1 cellular context compared by ENCODE assay signal in the genomic region with DNA sequence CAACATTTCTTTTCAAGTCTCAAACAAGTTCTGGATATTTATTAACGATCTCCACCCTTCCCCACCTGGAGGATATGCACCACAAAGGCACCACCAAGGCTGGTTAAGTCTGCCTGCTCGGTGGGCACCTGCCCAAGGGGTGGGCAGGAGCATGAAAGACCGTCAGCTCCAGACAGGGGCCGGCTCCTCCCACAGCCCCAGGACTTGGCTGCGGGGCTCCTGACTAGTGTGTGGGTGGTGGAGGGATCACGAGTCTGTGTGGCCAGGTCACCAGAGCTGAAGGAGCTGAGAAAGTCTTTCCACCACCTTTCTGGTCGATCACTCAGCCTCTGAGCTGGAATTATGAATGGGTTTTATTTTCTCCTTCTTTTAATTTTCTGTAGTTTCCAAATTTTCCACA.
TF ChIP-seq lines count a peak whose summit lies in the region.

No MANE protein-coding gene starts in this region.

TF ChIP-seq in WTC11, 78 proteins besides CTCF, POLR2A, EP300 and RAD21:
- TF ChIP-seq, protein P1, sequence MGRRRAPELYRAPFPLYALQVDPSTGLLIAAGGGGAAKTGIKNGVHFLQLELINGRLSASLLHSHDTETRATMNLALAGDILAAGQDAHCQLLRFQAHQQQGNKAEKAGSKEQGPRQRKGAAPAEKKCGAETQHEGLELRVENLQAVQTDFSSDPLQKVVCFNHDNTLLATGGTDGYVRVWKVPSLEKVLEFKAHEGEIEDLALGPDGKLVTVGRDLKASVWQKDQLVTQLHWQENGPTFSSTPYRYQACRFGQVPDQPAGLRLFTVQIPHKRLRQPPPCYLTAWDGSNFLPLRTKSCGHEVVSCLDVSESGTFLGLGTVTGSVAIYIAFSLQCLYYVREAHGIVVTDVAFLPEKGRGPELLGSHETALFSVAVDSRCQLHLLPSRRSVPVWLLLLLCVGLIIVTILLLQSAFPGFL (CRISPR knock-in tag; IDR thresholded peaks at IDR 0.05; ENCODE audit: borderline replicate concordance) = no peak
- TF ChIP-seq, protein P2, sequence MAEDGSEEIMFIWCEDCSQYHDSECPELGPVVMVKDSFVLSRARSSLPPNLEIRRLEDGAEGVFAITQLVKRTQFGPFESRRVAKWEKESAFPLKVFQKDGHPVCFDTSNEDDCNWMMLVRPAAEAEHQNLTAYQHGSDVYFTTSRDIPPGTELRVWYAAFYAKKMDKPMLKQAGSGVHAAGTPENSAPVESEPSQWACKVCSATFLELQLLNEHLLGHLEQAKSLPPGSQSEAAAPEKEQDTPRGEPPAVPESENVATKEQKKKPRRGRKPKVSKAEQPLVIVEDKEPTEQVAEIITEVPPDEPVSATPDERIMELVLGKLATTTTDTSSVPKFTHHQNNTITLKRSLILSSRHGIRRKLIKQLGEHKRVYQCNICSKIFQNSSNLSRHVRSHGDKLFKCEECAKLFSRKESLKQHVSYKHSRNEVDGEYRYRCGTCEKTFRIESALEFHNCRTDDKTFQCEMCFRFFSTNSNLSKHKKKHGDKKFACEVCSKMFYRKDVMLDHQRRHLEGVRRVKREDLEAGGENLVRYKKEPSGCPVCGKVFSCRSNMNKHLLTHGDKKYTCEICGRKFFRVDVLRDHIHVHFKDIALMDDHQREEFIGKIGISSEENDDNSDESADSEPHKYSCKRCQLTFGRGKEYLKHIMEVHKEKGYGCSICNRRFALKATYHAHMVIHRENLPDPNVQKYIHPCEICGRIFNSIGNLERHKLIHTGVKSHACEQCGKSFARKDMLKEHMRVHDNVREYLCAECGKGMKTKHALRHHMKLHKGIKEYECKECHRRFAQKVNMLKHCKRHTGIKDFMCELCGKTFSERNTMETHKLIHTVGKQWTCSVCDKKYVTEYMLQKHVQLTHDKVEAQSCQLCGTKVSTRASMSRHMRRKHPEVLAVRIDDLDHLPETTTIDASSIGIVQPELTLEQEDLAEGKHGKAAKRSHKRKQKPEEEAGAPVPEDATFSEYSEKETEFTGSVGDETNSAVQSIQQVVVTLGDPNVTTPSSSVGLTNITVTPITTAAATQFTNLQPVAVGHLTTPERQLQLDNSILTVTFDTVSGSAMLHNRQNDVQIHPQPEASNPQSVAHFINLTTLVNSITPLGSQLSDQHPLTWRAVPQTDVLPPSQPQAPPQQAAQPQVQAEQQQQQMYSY (CRISPR knock-in tag; IDR thresholded peaks at IDR 0.05) = no peak
- TF ChIP-seq, protein P3, sequence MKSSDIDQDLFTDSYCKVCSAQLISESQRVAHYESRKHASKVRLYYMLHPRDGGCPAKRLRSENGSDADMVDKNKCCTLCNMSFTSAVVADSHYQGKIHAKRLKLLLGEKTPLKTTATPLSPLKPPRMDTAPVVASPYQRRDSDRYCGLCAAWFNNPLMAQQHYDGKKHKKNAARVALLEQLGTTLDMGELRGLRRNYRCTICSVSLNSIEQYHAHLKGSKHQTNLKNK (CRISPR knock-in tag; IDR thresholded peaks at IDR 0.05) = no peak
- TF ChIP-seq, protein P4, sequence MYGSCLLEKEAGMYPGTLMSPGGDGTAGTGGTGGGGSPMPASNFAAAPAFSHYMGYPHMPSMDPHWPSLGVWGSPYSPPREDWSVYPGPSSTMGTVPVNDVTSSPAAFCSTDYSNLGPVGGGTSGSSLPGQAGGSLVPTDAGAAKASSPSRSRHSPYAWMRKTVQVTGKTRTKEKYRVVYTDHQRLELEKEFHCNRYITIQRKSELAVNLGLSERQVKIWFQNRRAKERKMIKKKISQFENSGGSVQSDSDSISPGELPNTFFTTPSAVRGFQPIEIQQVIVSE (CRISPR knock-in tag; IDR thresholded peaks at IDR 0.05; ENCODE audit: borderline replicate concordance) = no peak
- TF ChIP-seq, protein P5, sequence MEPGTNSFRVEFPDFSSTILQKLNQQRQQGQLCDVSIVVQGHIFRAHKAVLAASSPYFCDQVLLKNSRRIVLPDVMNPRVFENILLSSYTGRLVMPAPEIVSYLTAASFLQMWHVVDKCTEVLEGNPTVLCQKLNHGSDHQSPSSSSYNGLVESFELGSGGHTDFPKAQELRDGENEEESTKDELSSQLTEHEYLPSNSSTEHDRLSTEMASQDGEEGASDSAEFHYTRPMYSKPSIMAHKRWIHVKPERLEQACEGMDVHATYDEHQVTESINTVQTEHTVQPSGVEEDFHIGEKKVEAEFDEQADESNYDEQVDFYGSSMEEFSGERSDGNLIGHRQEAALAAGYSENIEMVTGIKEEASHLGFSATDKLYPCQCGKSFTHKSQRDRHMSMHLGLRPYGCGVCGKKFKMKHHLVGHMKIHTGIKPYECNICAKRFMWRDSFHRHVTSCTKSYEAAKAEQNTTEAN (CRISPR knock-in tag; IDR thresholded peaks at IDR 0.05) = no peak
- TF ChIP-seq, protein P6, sequence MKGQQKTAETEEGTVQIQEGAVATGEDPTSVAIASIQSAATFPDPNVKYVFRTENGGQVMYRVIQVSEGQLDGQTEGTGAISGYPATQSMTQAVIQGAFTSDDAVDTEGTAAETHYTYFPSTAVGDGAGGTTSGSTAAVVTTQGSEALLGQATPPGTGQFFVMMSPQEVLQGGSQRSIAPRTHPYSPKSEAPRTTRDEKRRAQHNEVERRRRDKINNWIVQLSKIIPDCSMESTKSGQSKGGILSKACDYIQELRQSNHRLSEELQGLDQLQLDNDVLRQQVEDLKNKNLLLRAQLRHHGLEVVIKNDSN (CRISPR knock-in tag; IDR thresholded peaks at IDR 0.05) = no peak
- TF ChIP-seq SOX15 (CRISPR knock-in tag; IDR thresholded peaks at IDR 0.05) (no peak), SMAD3 (CRISPR knock-in tag; IDR thresholded peaks at IDR 0.05; ENCODE audit: borderline replicate concordance) (no peak), TEAD1 (CRISPR knock-in tag; IDR thresholded peaks at IDR 0.05) (no peak), FOXP1 (CRISPR knock-in tag; IDR thresholded peaks at IDR 0.05; ENCODE audit: borderline replicate concordance) (no peak), ELF4 (CRISPR knock-in tag; IDR thresholded peaks at IDR 0.05; ENCODE audit: low read depth) (no peak), FOXJ3 (CRISPR knock-in tag; IDR thresholded peaks at IDR 0.05; ENCODE audit: borderline replicate concordance) (no peak), MYBL2 (CRISPR knock-in tag; IDR thresholded peaks at IDR 0.05) (no peak), FOXK1 (CRISPR knock-in tag; IDR thresholded peaks at IDR 0.05) (no peak)
- TF ChIP-seq, protein P7, sequence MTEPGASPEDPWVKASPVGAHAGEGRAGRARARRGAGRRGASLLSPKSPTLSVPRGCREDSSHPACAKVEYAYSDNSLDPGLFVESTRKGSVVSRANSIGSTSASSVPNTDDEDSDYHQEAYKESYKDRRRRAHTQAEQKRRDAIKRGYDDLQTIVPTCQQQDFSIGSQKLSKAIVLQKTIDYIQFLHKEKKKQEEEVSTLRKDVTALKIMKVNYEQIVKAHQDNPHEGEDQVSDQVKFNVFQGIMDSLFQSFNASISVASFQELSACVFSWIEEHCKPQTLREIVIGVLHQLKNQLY (CRISPR knock-in tag; IDR thresholded peaks at IDR 0.05) = no peak
- TF ChIP-seq, protein P8, sequence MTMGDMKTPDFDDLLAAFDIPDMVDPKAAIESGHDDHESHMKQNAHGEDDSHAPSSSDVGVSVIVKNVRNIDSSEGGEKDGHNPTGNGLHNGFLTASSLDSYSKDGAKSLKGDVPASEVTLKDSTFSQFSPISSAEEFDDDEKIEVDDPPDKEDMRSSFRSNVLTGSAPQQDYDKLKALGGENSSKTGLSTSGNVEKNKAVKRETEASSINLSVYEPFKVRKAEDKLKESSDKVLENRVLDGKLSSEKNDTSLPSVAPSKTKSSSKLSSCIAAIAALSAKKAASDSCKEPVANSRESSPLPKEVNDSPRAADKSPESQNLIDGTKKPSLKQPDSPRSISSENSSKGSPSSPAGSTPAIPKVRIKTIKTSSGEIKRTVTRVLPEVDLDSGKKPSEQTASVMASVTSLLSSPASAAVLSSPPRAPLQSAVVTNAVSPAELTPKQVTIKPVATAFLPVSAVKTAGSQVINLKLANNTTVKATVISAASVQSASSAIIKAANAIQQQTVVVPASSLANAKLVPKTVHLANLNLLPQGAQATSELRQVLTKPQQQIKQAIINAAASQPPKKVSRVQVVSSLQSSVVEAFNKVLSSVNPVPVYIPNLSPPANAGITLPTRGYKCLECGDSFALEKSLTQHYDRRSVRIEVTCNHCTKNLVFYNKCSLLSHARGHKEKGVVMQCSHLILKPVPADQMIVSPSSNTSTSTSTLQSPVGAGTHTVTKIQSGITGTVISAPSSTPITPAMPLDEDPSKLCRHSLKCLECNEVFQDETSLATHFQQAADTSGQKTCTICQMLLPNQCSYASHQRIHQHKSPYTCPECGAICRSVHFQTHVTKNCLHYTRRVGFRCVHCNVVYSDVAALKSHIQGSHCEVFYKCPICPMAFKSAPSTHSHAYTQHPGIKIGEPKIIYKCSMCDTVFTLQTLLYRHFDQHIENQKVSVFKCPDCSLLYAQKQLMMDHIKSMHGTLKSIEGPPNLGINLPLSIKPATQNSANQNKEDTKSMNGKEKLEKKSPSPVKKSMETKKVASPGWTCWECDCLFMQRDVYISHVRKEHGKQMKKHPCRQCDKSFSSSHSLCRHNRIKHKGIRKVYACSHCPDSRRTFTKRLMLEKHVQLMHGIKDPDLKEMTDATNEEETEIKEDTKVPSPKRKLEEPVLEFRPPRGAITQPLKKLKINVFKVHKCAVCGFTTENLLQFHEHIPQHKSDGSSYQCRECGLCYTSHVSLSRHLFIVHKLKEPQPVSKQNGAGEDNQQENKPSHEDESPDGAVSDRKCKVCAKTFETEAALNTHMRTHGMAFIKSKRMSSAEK (CRISPR knock-in tag; IDR thresholded peaks at IDR 0.05; ENCODE audit: borderline replicate concordance) = no peak
- TF ChIP-seq, protein P9, sequence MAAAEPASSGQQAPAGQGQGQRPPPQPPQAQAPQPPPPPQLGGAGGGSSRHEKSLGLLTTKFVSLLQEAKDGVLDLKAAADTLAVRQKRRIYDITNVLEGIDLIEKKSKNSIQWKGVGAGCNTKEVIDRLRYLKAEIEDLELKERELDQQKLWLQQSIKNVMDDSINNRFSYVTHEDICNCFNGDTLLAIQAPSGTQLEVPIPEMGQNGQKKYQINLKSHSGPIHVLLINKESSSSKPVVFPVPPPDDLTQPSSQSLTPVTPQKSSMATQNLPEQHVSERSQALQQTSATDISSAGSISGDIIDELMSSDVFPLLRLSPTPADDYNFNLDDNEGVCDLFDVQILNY (CRISPR knock-in tag; IDR thresholded peaks at IDR 0.05) = no peak
- TF ChIP-seq, protein P10, sequence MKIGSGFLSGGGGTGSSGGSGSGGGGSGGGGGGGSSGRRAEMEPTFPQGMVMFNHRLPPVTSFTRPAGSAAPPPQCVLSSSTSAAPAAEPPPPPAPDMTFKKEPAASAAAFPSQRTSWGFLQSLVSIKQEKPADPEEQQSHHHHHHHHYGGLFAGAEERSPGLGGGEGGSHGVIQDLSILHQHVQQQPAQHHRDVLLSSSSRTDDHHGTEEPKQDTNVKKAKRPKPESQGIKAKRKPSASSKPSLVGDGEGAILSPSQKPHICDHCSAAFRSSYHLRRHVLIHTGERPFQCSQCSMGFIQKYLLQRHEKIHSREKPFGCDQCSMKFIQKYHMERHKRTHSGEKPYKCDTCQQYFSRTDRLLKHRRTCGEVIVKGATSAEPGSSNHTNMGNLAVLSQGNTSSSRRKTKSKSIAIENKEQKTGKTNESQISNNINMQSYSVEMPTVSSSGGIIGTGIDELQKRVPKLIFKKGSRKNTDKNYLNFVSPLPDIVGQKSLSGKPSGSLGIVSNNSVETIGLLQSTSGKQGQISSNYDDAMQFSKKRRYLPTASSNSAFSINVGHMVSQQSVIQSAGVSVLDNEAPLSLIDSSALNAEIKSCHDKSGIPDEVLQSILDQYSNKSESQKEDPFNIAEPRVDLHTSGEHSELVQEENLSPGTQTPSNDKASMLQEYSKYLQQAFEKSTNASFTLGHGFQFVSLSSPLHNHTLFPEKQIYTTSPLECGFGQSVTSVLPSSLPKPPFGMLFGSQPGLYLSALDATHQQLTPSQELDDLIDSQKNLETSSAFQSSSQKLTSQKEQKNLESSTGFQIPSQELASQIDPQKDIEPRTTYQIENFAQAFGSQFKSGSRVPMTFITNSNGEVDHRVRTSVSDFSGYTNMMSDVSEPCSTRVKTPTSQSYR (CRISPR knock-in tag; IDR thresholded peaks at IDR 0.05) = no peak
- TF ChIP-seq, protein P11, sequence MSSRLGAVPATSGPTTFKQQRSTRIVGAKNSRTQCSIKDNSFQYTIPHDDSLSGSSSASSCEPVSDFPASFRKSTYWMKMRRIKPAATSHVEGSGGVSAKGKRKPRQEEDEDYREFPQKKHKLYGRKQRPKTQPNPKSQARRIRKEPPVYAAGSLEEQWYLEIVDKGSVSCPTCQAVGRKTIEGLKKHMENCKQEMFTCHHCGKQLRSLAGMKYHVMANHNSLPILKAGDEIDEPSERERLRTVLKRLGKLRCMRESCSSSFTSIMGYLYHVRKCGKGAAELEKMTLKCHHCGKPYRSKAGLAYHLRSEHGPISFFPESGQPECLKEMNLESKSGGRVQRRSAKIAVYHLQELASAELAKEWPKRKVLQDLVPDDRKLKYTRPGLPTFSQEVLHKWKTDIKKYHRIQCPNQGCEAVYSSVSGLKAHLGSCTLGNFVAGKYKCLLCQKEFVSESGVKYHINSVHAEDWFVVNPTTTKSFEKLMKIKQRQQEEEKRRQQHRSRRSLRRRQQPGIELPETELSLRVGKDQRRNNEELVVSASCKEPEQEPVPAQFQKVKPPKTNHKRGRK (CRISPR knock-in tag; IDR thresholded peaks at IDR 0.05; ENCODE audit: borderline replicate concordance) = no peak
